Comparison of ENCODE assay signal across 8 cellular contexts in genomic region chr1:86395771-86396502, GRCh38. TPM values are rescaled to one million over a fixed set of nuclear protein-coding genes. Genes with fewer than 3 reads are reported as not detected.
DNase-seq lines count a peak whose midpoint lies in the region; ATAC-seq and TF ChIP-seq lines count a peak whose summit lies in the region.

A gene with protein sequence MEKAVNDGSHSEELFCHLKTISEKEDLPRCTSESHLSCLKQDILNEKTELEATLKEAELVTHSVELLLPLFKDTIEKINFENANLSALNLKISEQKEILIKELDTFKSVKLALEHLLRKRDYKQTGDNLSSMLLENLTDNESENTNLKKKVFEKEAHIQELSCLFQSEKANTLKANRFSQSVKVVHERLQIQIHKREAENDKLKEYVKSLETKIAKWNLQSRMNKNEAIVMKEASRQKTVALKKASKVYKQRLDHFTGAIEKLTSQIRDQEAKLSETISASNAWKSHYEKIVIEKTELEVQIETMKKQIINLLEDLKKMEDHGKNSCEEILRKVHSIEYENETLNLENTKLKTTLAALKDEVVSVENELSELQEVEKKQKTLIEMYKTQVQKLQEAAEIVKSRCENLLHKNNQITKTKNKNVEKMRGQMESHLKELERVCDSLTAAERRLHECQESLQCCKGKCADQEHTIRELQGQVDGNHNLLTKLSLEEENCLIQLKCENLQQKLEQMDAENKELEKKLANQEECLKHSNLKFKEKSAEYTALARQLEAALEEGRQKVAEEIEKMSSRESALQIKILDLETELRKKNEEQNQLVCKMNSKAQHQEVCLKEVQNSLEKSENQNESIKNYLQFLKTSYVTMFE (minus strand): TSS chr1:86396323. CDS start chr1:86387027, 9,296 bp downstream.

- DNase-seq in DMS 273 treated with DMSO at 0.1 percent for 48 hours (lab: John Stamatoyannopoulos, UW) (peak; percentile 38), PC-3 (peak; percentile 84), activated T-cell treated with anti-CD3 and anti-CD28 coated beads for 48 hours (ENCODE audit: low read depth) (peak; percentile 82), epithelial cell of esophagus (ENCODE audit: low read depth) (peak; percentile 92), mucosa of gallbladder (ENCODE audit: low spot score) (peak; percentile 91)
- peak; percentile 64 to 74 for DNase-seq in stimulated activated CD8-positive, alpha-beta memory T cell treated with anti-CD3 and anti-CD28 coated beads, Interleukin-4, amount 100 ng/mL, for 4 hours (ENCODE audit: low read depth in 2 of 2, low spot score in 1 of 2)

- H3K9me3 ChIP-seq in PC-3 (ENCODE audit: low read length) = no peaks in the 10 kb centered on the region

- intact Hi-C loops in PC-3 (cut with micrococcal nuclease) = loop anchor here (2.0 kb wide), 1 partner anchor 35 kb away; no protein-coding TSS in a partner anchor

- no peak for TF ChIP-seq RAD21 in Ishikawa (IDR thresholded peaks at IDR 0.05; ENCODE audit: low read depth)

- no peak for TF ChIP-seq EP300 in Ishikawa (IDR thresholded peaks at IDR 0.05; ENCODE audit: borderline replicate concordance)

- POLR2A ChIA-PET in PC-3 (lab: Charles Lee; ENCODE audit: unreplicated experiment) = interaction anchor here (0.6 kb wide), 3 partner anchors 308 to 689 kb away, joined by 4 read pairs; no protein-coding TSS in a partner anchor

- peak within 1 kb of the TSS; percentile 96 for H3K4me2 ChIP-seq in PC-3 (ENCODE audit: low read length)

- H3K79me2 ChIP-seq in PC-3 (ENCODE audit: low read length) = peaks cover 42% of the 10 kb centered on the region

- no peaks in the 10 kb centered on the region for H4K20me1 ChIP-seq in PC-3 (ENCODE audit: low read length)

- peak within 1 kb of the TSS; percentile 95 for H3K4me3 ChIP-seq in PC-3 (ENCODE audit: low read length)
- H3K4me3 ChIP-seq in epithelial cell of esophagus (ENCODE audit: low read length) = peak within 1 kb of the TSS; percentile 90

- ATAC-seq in GM21576 (IDR thresholded peaks at IDR 0.05; ENCODE audit: unreplicated experiment) = peak; percentile 100
- ATAC-seq in PC-3 = peak; percentile 99

- peak within 1 kb of the TSS; percentile 81 for H3K9ac ChIP-seq in PC-3 (ENCODE audit: low read length)

- peak within 1 kb of the TSS; percentile 56 for H3K27ac ChIP-seq in PC-3 (ENCODE audit: low read length)

- peaks cover 22% of the 10 kb centered on the region for H3K4me1 ChIP-seq in PC-3 (ENCODE audit: insufficient read depth, low read length)

- H3K36me3 ChIP-seq in PC-3 (ENCODE audit: low read depth, low read length) = no peaks in the 10 kb centered on the region

- peak within 1 kb of the TSS; percentile 96 for H2AFZ ChIP-seq in PC-3 (ENCODE audit: low read length)

- H3K9me2 ChIP-seq in PC-3 (replicated peaks; ENCODE audit: low read length) = no peaks in the 10 kb centered on the region

- CTCF ChIA-PET in PC-3 (lab: Charles Lee) = interaction anchor here (0.6 to 1.0 kb wide), 2 partner anchors 308 to 378 kb away, joined by 3 to 4 read pairs; no protein-coding TSS in a partner anchor

- H3F3A ChIP-seq in PC-3 (ENCODE audit: low read length, unreplicated experiment) = no peaks in the 10 kb centered on the region

- BruUV-seq in PC-3 (replicated peaks; lab: Mats Ljungman, UMichigan) = TSS peak; percentile 59

- no peaks in the 10 kb centered on the region for H3K27me3 ChIP-seq in PC-3 (ENCODE audit: low read length)

- no peak for TF ChIP-seq CTCF in PC-3 (conservative IDR thresholded peaks at IDR 0.05; ENCODE audit: low read depth, low read length)
- TF ChIP-seq CTCF in epithelial cell of esophagus (IDR thresholded peaks at IDR 0.05; ENCODE audit: insufficient read depth, low read depth, low read length, missing control alignments) = no peak

TF ChIP-seq in Ishikawa, 13 proteins besides CTCF, POLR2A, EP300 and RAD21:
- no peak for TF ChIP-seq FOXM1 (IDR thresholded peaks at IDR 0.05; ENCODE audit: borderline replicate concordance, low read depth)
- no peak for TF ChIP-seq TEAD4 (IDR thresholded peaks at IDR 0.05)
- TF ChIP-seq USF1 (IDR thresholded peaks at IDR 0.05) = no peak
- TF ChIP-seq MAX (IDR thresholded peaks at IDR 0.05) = peak; percentile 54; the same call in 1 of the 2 replicates
- peak; percentile 81 for TF ChIP-seq CREB1 (IDR thresholded peaks at IDR 0.05; ENCODE audit: low read depth)
- TF ChIP-seq REST (IDR thresholded peaks at IDR 0.05; ENCODE audit: low read depth) = no peak
- TF ChIP-seq NFIC (IDR thresholded peaks at IDR 0.05) = no peak
- TF ChIP-seq TAF1 (IDR thresholded peaks at IDR 0.05; ENCODE audit: low read depth) = peak; percentile 64; the same call in 1 of the 2 replicates
- peak; percentile 84 for TF ChIP-seq EGR1 (IDR thresholded peaks at IDR 0.05)
- peak; percentile 95 for TF ChIP-seq ZBTB7A (IDR thresholded peaks at IDR 0.05; ENCODE audit: low read depth)
- TF ChIP-seq CEBPB (IDR thresholded peaks at IDR 0.05) = no peak
- peak; percentile 35; the same call in 1 of the 2 replicates for TF ChIP-seq TCF12 (IDR thresholded peaks at IDR 0.05; ENCODE audit: low read depth)
- TF ChIP-seq YY1 (IDR thresholded peaks at IDR 0.05; ENCODE audit: low read depth) = peak; percentile 18; the same call in 1 of the 2 replicates
TF ChIP-seq in Ishikawa: peak in this region for 7.

RNA-seq across cellular contexts. Expression of the gene that starts here (rescaled TPM):
- total RNA-seq in PC-3 (2014; rRNA removed) (18.3 and 21.8 TPM in 2 replicates), mucosa of gallbladder (28.3 TPM)

Comparison
In these comparisons a context has a peak if more than half of its experiments do, and no peak if none do; other contexts are left out.
1. Peak in every context shown above with its lines: DNase-seq, ATAC-seq, H3K4me3 ChIP-seq and H3K27ac ChIP-seq.
2. DNase-seq: peak in every context shown above with its lines; median percentile 92 in epithelial cell of esophagus; 91 in mucosa of gallbladder; 84 in PC-3; 82 in activated T-cell treated with anti-CD3 and anti-CD28 coated beads for 48 hours; 69 in stimulated activated CD8-positive, alpha-beta memory T cell treated with anti-CD3 and anti-CD28 coated beads, Interleukin-4, amount 100 ng/mL, for 4 hours; 38 in DMS 273 treated with DMSO at 0.1 percent for 48 hours.